ENCODE assay signal across 8 cellular contexts in genomic region chr1:226549937-226550670, GRCh38. TPM values are rescaled to one million over a fixed set of nuclear protein-coding genes. Genes with fewer than 3 reads are reported as not detected.
DNase-seq lines count a peak whose midpoint lies in the region; ATAC-seq and TF ChIP-seq lines count a peak whose summit lies in the region.

No MANE protein-coding gene starts in this region.

- no peak overlapping the region for H3K9ac ChIP-seq in liver (ENCODE audit: low read depth in 1 of 2, low read length in 2 of 2)

- POLR2A ChIA-PET in OCI-LY7 (lab: Charles Lee): interaction anchor here (0.6 to 1.0 kb wide), 4 partner anchors 25 to 324 kb away, joined by 3 to 9 read pairs (median 4); no protein-coding TSS in a partner anchor

- peak overlapping the region; percentile 61 for H3K4me2 ChIP-seq in OCI-LY7 (ENCODE audit: low read length)

- H3K9me2 ChIP-seq in OCI-LY7 (ENCODE audit: insufficient read depth, low read length): no peaks in the 10 kb centered on the region

- H3K79me2 ChIP-seq in OCI-LY7 (ENCODE audit: insufficient read depth, low read depth, low read length): no peaks in the 10 kb centered on the region

- H3K9me3 ChIP-seq in OCI-LY7 (ENCODE audit: low read length) (no peaks in the 10 kb centered on the region), liver (ENCODE audit: control insufficient read depth in 4 of 4, low read length in 3 of 4) (no peaks in the 10 kb centered on the region)

- H3K36me3 ChIP-seq in OCI-LY7 (ENCODE audit: insufficient read depth, low read length) (no peaks in the 10 kb centered on the region), liver (ENCODE audit: control insufficient read depth in 4 of 4, insufficient read depth in 3 of 4, low read depth in 1 of 4, low read length in 3 of 4) (no peaks in the 10 kb centered on the region)

- H3K4me1 ChIP-seq in OCI-LY7 (ENCODE audit: insufficient read depth, low read length, poor library complexity, severe bottlenecking): peaks cover 20% of the 10 kb centered on the region
- peaks cover 10 to 30% (median 21%) of the 10 kb centered on the region in 4 donors for H3K4me1 ChIP-seq in liver (ENCODE audit: control insufficient read depth in 4 of 4, insufficient read depth in 4 of 4, low read length in 3 of 4)

- peak; percentile 21 for DNase-seq in CD1c-positive myeloid dendritic cell (ENCODE audit: extremely low spot score)
- peak; percentile 74 for DNase-seq in OCI-LY7 (ENCODE audit: low spot score)
- peak; percentile 30 for DNase-seq in cerebellum (ENCODE audit: low spot score)
- DNase-seq in stimulated activated naive CD4-positive, alpha-beta T cell treated with Interleukin-2 at 50 U/mL for 16 hours (lab: John Stamatoyannopoulos, UW): peak; percentile 20

- CTCF ChIA-PET in OCI-LY7 (lab: Charles Lee; ENCODE audit: unreplicated experiment): interaction anchor here (0.6 to 1.9 kb wide), 7 partner anchors 23 to 137 kb away, joined by 3 to 5 read pairs (median 3); no protein-coding TSS in a partner anchor

- no peaks in the 10 kb centered on the region for H3K27me3 ChIP-seq in liver (ENCODE audit: control insufficient read depth in 4 of 4, insufficient read depth in 4 of 4, low read length in 3 of 4)

- intact Hi-C loops in OCI-LY7 (cut with micrococcal nuclease; ENCODE audit: unreplicated experiment): loop anchor here (5.0 kb wide), 1 partner anchor 57 kb away; no protein-coding TSS in a partner anchor

- no peak for TF ChIP-seq RAD21 in liver (IDR thresholded peaks at IDR 0.05)

- ATAC-seq in GM21717 (IDR thresholded peaks at IDR 0.05; ENCODE audit: unreplicated experiment): peak; percentile 52
- no peak for ATAC-seq in HG03135 (IDR thresholded peaks at IDR 0.05; ENCODE audit: unreplicated experiment)
- no peak for ATAC-seq in HG02763 (IDR thresholded peaks at IDR 0.05; ENCODE audit: unreplicated experiment)

- no peaks in the 10 kb centered on the region for H4K20me1 ChIP-seq in OCI-LY7 (ENCODE audit: insufficient read depth, low read length)

- H3K27ac ChIP-seq in OCI-LY7 (ENCODE audit: low read depth, low read length, poor library complexity, severe bottlenecking) (no peak overlapping the region), liver (ENCODE audit: low read depth in 1 of 2, low read length in 2 of 2) (no peak overlapping the region)

- peak overlapping the region; percentile 38 for H3K4me3 ChIP-seq in OCI-LY7 (ENCODE audit: low read depth, low read length, poor library complexity, severe bottlenecking)
- peak overlapping the region in 2 of 3 donors; percentile 36 to 44 for H3K4me3 ChIP-seq in liver (ENCODE audit: low read depth in 1 of 3, low read length in 3 of 3)

- BruUV-seq in OCI-LY7 (replicated peaks; lab: Mats Ljungman, UMichigan): no TSS peak

- H2AFZ ChIP-seq in OCI-LY7 (ENCODE audit: low read length): peak overlapping the region; percentile 58; the same call in 1 of the 2 replicates

- WGBS in liver: 9% methylated on average over 21 of the region's 21 CpGs

- TF ChIP-seq CTCF in OCI-LY7 (conservative IDR thresholded peaks at IDR 0.05; ENCODE audit: low read length) (peak; percentile 65), liver (IDR thresholded peaks at IDR 0.05; ENCODE audit: low read depth, low read length, missing input control) (no peak)

TF ChIP-seq in liver, 16 proteins besides CTCF, POLR2A, EP300 and RAD21:
- TF ChIP-seq GABPA (IDR thresholded peaks at IDR 0.05 in 1 of 2, conservative IDR thresholded peaks at IDR 0.05 in 1 of 2) (no peak), ATF3 (IDR thresholded peaks at IDR 0.05) (no peak), NR2F2 (IDR thresholded peaks at IDR 0.05) (no peak)

RNA-seq across cellular contexts. Expression of gene STUM, which starts 1.5 kb away (rescaled TPM):
- not detected in 2 replicates for total RNA-seq in OCI-LY7 (2014; rRNA removed; shearing (Covaris generic))
- total RNA-seq in OCI-LY7 (2022) (not detected in 2 replicates), cerebellum (24.0 TPM), liver (under 1 TPM; 0.08 to 0.14 TPM)
- under 1 TPM; 0.03 to 0.06 TPM for polyA plus RNA-seq in liver

Comparison
In these comparisons a context has a peak if more than half of its experiments do, and no peak if none do; other contexts are left out.
1. DNase-seq: peak in every context shown above with its lines; median percentile 74 in OCI-LY7; 30 in cerebellum; 21 in CD1c-positive myeloid dendritic cell; 20 in stimulated activated naive CD4-positive, alpha-beta T cell treated with Interleukin-2 at 50 U/mL for 16 hours.
2. RNA of gene STUM, which starts 1.5 kb away (total RNA-seq): 24.0 TPM in cerebellum (single experiment); 0.08 to 0.14 TPM in liver and not detected in OCI-LY7; every median in the first group is over 10 times any median in the second.